7 cellular contexts compared by ENCODE assay signal in the genomic region with DNA sequence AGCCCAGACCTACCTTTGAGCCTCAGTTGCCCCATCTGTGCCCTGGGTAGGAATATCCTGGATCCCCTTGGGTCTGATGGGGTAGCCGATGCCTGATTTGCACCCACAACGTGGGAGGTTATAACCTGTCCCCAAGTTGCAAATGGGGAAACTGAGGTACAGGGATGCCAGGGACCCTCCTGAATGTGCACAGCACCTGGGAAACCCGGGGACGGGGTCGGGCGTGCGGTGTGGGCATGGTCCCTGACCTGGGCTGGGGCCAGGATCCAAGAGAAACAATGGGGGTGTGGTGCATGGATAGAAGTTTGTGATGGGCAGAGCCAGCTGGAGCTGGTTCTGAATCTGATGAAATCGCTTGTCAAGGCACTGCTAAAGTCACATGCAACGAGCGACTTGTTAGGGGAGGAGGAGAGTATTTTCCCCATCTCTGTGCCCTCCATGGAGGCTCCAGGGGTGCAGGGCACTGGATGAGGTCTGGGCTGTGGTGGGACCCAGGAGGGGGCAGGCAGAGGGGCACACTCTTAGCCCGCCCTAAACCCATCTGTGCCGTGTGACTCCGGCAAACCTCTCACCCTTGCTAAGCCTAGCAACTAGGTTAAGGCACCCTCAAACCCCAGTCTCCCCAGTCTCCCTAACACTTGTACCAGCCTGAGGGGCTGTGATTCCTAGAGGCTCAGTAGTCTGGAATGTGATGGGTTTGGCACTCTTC. TPM values are rescaled to one million over a fixed set of nuclear protein-coding genes. Genes with fewer than 3 reads are reported as not detected.
DNase-seq lines count a peak whose midpoint lies in the region; ATAC-seq and TF ChIP-seq lines count a peak whose summit lies in the region.
"Had no signal": no experiment of that assay in that cellular context is flagged by ENCODE, and none has a peak within 500 bp of the region (broad histone marks: within the 10 kb centered on the region; RNA-seq: fewer than 3 reads in every experiment).

No MANE protein-coding gene starts in this region.

- TF ChIP-seq CTCF in H9 (conservative IDR thresholded peaks at IDR 0.05): no peak
- no peak for TF ChIP-seq CTCF in coronary artery (IDR thresholded peaks at IDR 0.05)
- TF ChIP-seq CTCF in progenitor cell of endocrine pancreas (IDR thresholded peaks at IDR 0.05; ENCODE audit: unreplicated experiment): no peak

- H3K4me1 Mint-ChIP-seq in H9: peaks cover 19 to 24% of the 10 kb centered on the region in 2 experiments
- peaks cover 21% of the 10 kb centered on the region for H3K4me1 Mint-ChIP-seq in progenitor cell of endocrine pancreas (ENCODE audit: low read depth)

- H2BK12ac ChIP-seq in H9 (ENCODE audit: insufficient read length, low read depth, low read length): no peak overlapping the region

- H3K79me1 ChIP-seq in H9 (ENCODE audit: insufficient read depth, low read depth, low read length, poor library complexity, severe bottlenecking): no peaks in the 10 kb centered on the region

- H3K27ac Mint-ChIP-seq in H9: no peak overlapping the region; a peak in 1 of 7 replicates
- no peak overlapping the region for H3K27ac Mint-ChIP-seq in progenitor cell of endocrine pancreas

- no peak overlapping the region for H4K8ac ChIP-seq in H9 (replicated peaks; ENCODE audit: insufficient read length, low read depth, low read length)

- no peak overlapping the region for H2BK120ac ChIP-seq in H9 (ENCODE audit: low read depth, low read length, poor library complexity, severe bottlenecking)

- no peak overlapping the region for H3T11ph ChIP-seq in H9 (ENCODE audit: low read length)

- H2AK5ac ChIP-seq in H9 (ENCODE audit: insufficient read length, low read length): no peak overlapping the region

- no peaks in the 10 kb centered on the region for H4K20me1 ChIP-seq in H9 (ENCODE audit: control insufficient read depth, insufficient read depth, insufficient read length)

- no peak overlapping the region for H2AFZ ChIP-seq in H9 (ENCODE audit: low read length)

- H2BK5ac ChIP-seq in H9 (ENCODE audit: insufficient read length, low read length): no peak overlapping the region

- no peak overlapping the region for H3K23ac ChIP-seq in H9 (ENCODE audit: insufficient read length, low read depth, low read length)

- H3K14ac ChIP-seq in H9 (ENCODE audit: insufficient read depth, low read length): no peak overlapping the region

- no peak overlapping the region for H2BK15ac ChIP-seq in H9 (ENCODE audit: low read depth, low read length)

- no peaks in the 10 kb centered on the region for H3K4me1 ChIP-seq in H9 (ENCODE audit: insufficient read depth, low read length)

- no peak overlapping the region for H3K9ac ChIP-seq in H9 (ENCODE audit: extremely low read depth, insufficient read length, low read length)
- H3K9ac ChIP-seq: KMS-11 had no signal

- H3K9me3 ChIP-seq in H9 (ENCODE audit: control insufficient read depth, low read depth, low read length): no peaks in the 10 kb centered on the region

- H3K4me2 ChIP-seq in H9 (ENCODE audit: insufficient read depth, insufficient read length, low read length): peak overlapping the region; percentile 5
- H3K4me2 ChIP-seq: KMS-11 had no signal

- H3K56ac ChIP-seq in H9 (ENCODE audit: insufficient read length, low read depth, low read length): no peak overlapping the region

- DNase-seq in H9: no peak
- DNase-seq in coronary artery (ENCODE audit: low spot score): no peak
- DNase-seq in progenitor cell of endocrine pancreas (ENCODE audit: low spot score, unreplicated experiment): no peak
- DNase-seq in HT-29 (ENCODE audit: low spot score): no peak

- H3K27ac ChIP-seq in H9 (ENCODE audit: insufficient read length, low read depth, low read length) (no peak overlapping the region), coronary artery (peak overlapping the region in 1 of 2 donors; percentile 22)
- H3K27ac ChIP-seq: KMS-11 had no signal

- no peak overlapping the region for H3K4ac ChIP-seq in H9 (ENCODE audit: low read depth, low read length)

- H3K23me2 ChIP-seq in H9 (ENCODE audit: insufficient read length, low read depth, low read length, poor library complexity, severe bottlenecking): no peaks in the 10 kb centered on the region

- H3K27me3 ChIP-seq in H9 (ENCODE audit: insufficient read depth, low read length): no peaks in the 10 kb centered on the region

- H3K18ac ChIP-seq in H9 (ENCODE audit: insufficient read length, low read depth, low read length): no peak overlapping the region

- H3K79me2 ChIP-seq in H9 (ENCODE audit: insufficient read depth, low read length): no peaks in the 10 kb centered on the region

- H3K4me3 Mint-ChIP-seq in H9: peak overlapping the region in 1 of 2 experiments; percentile 65; a peak in 3 of 5 replicates
- peak overlapping the region; percentile 76 for H3K4me3 Mint-ChIP-seq in progenitor cell of endocrine pancreas (ENCODE audit: low read depth)

- no peak overlapping the region for H4K5ac ChIP-seq in H9 (ENCODE audit: insufficient read length, low read depth, low read length)

- H3K4me3 ChIP-seq in coronary artery: peak overlapping the region; percentile 28

- H3K36me3 Mint-ChIP-seq in H9 (ENCODE audit: insufficient read depth in 1 of 3, low read depth in 3 of 3): peaks cover 0 to 5% (median 5%) of the 10 kb centered on the region in 3 experiments; a peak in 1 of 7 replicates
- H3K36me3 Mint-ChIP-seq in progenitor cell of endocrine pancreas (ENCODE audit: insufficient read depth): peaks cover 3% of the 10 kb centered on the region

- H3K9me3 Mint-ChIP-seq in H9 (no peaks in the 10 kb centered on the region), progenitor cell of endocrine pancreas (ENCODE audit: low read depth) (no peaks in the 10 kb centered on the region)

- H3K27me3 Mint-ChIP-seq in H9 (ENCODE audit: low read depth): peaks cover 39% of the 10 kb centered on the region
- H3K27me3 Mint-ChIP-seq in progenitor cell of endocrine pancreas: no peaks in the 10 kb centered on the region

- no CpG with 5 or more reads among the region's 13 CpGs for WGBS in H9 (ENCODE audit: extremely low coverage, insufficient read length, low lambda C conversion rate)

- no peak overlapping the region for H2BK20ac ChIP-seq in H9 (ENCODE audit: low read depth, low read length, poor library complexity, severe bottlenecking)

- ATAC-seq in GM18517 (IDR thresholded peaks at IDR 0.05; ENCODE audit: unreplicated experiment) (no peak), HG02970 (IDR thresholded peaks at IDR 0.05; ENCODE audit: low FRiP score, unreplicated experiment) (no peak)

- no peak overlapping the region for H4K91ac ChIP-seq in H9 (ENCODE audit: insufficient read length, low read depth, low read length)

RNA-seq across cellular contexts. Expression of a gene that starts 0.7 kb away (rescaled TPM):
- total RNA-seq in H9 (2021) (5.7 and 7.0 TPM in 2 replicates), progenitor cell of endocrine pancreas (10.5 and 14.4 TPM in 2 replicates)
- total RNA-seq in HT-29 (2014; rRNA removed; shearing (Covaris generic)): 529 and 584 TPM in 2 replicates

RNA-seq across cellular contexts. Expression of a gene that starts 10.7 kb away (rescaled TPM):
- 0.18 TPM in 1 of 2 replicates, not detected in the other for total RNA-seq in H9 (2021)
- total RNA-seq in progenitor cell of endocrine pancreas: not detected in 2 replicates
- not detected in 2 replicates for total RNA-seq in HT-29 (2014; rRNA removed; shearing (Covaris generic))

RNA-seq across cellular contexts. Expression of a gene that starts 32.5 kb away (rescaled TPM):
- 46.1 and 50.0 TPM in 2 replicates for total RNA-seq in H9 (2021)
- total RNA-seq in progenitor cell of endocrine pancreas: 57.7 and 61.8 TPM in 2 replicates
- 78.0 and 87.1 TPM in 2 replicates for total RNA-seq in HT-29 (2014; rRNA removed; shearing (Covaris generic))

RNA-seq across cellular contexts. Expression of a gene that starts 46.3 kb away (rescaled TPM):
- total RNA-seq in H9 (2021) (61.4 and 64.8 TPM in 2 replicates), progenitor cell of endocrine pancreas (43.5 and 51.3 TPM in 2 replicates)
- total RNA-seq in HT-29 (2014; rRNA removed; shearing (Covaris generic)): 13.6 and 18.9 TPM in 2 replicates

RNA-seq across cellular contexts. Expression of a gene that starts 51.2 kb away (rescaled TPM):
- total RNA-seq in H9 (2021): 241 and 255 TPM in 2 replicates
- 234 TPM in 2 replicates for total RNA-seq in progenitor cell of endocrine pancreas
- 5.3 and 14.9 TPM in 2 replicates for total RNA-seq in HT-29 (2014; rRNA removed; shearing (Covaris generic))

Comparison
In these comparisons a context has a peak if more than half of its experiments do, and no peak if none do; other contexts are left out.
1. RNA of a gene that starts 0.7 kb away (total RNA-seq): 529 to 584 TPM in HT-29; 10.5 to 14.4 TPM in progenitor cell of endocrine pancreas and 5.7 to 7.0 TPM in H9; every median in the first group is over 10 times any median in the second.